24 cellular contexts compared by ENCODE assay signal in genomic region chr3:99910752-99911151, GRCh38.
DNase-seq lines count a peak whose midpoint lies in the region; ATAC-seq and TF ChIP-seq lines count a peak whose summit lies in the region.
"Had no signal": no experiment of that assay in that cellular context is flagged by ENCODE, and none has a peak within 500 bp of the region (broad histone marks: within the 10 kb centered on the region; RNA-seq: fewer than 3 reads in every experiment).

No MANE protein-coding gene starts in this region.

- H2AFZ ChIP-seq in PC-3 (ENCODE audit: low read length): 0 out of 2 replicates have a peak overlapping the region, but pooled peaks have one; percentile 18

- peaks cover 71% of the 10 kb centered on the region for H3K79me2 ChIP-seq in PC-3 (ENCODE audit: low read length)

- CTCF ChIA-PET in PC-3 (lab: Charles Lee): interaction anchor here (0.6 to 0.7 kb wide), 2 partner anchors 68 to 136 kb away, joined by 4 to 5 read pairs; no protein-coding TSS in a partner anchor

- ATAC-seq in PC-3 (peak; percentile 29), HG03460 (IDR thresholded peaks at IDR 0.05; ENCODE audit: unreplicated experiment) (no peak), GM19467 (IDR thresholded peaks at IDR 0.05; ENCODE audit: unreplicated experiment) (no peak)
- ATAC-seq: activated naive CD8-positive, alpha-beta T cell treated with anti-CD3 and anti-CD28 coated beads, Interleukin-2, amount 50 U/mL, for 24 hours; stimulated activated memory B cell treated with anti-CD40 and anti-IgM and Interleukin-4, amounts not matched to agents 10 μg/mL and 1 μg/mL and 100 μg/mL, for 72 hours had no signal

- peaks cover 55% of the 10 kb centered on the region for H3K4me1 ChIP-seq in PC-3 (ENCODE audit: insufficient read depth, low read length)
- H3K4me1 ChIP-seq: spleen had no signal

- intact Hi-C loops in PC-3 (cut with micrococcal nuclease): loop anchor here (1.0 kb wide), 2 partner anchors 9 to 137 kb away; no protein-coding TSS in a partner anchor

- H3K4me2 ChIP-seq in PC-3 (ENCODE audit: low read length): peak overlapping the region; percentile 81

- H3K4me3 ChIP-seq in PC-3 (ENCODE audit: low read length): peak overlapping the region; percentile 26
- no peak overlapping the region for H3K4me3 ChIP-seq in fibroblast of the aortic adventitia (ENCODE audit: low read depth, low read length)
- no peak overlapping the region for H3K4me3 ChIP-seq in retinal pigment epithelial cell (ENCODE audit: low read length)
- H3K4me3 ChIP-seq: body of pancreas, HAP-1, SJCRH30, spleen had no signal

- POLR2A ChIA-PET in PC-3 (lab: Charles Lee; ENCODE audit: unreplicated experiment): interaction anchor here (0.6 to 1.0 kb wide), 2 partner anchors 47 to 67 kb away, joined by 4 to 6 read pairs; no protein-coding TSS in a partner anchor

- peak; percentile 16 for DNase-seq in NCI-H2171 treated with DMSO at 0.1 percent for 48 hours (lab: John Stamatoyannopoulos, UW)
- DNase-seq in NCI-H2171 (lab: John Stamatoyannopoulos, UW): no peak
- peak; percentile 45 for DNase-seq in PC-3
- DNase-seq in fibroblast of the aortic adventitia (ENCODE audit: low read depth): peak; percentile 35
- peak; percentile 43 for DNase-seq in retinal pigment epithelial cell (ENCODE audit: low read depth)
- DNase-seq in HuH-7.5 (ENCODE audit: low spot score): no peak
- DNase-seq: activated CD8-positive, alpha-beta memory T cell treated with anti-CD3 and anti-CD28 coated beads for 24 hours; activated gamma-delta T cell; activated naive CD8-positive, alpha-beta T cell treated with anti-CD3 and anti-CD28 coated beads, Interleukin-2, amount 50 U/mL, for 24 hours; activated T-cell treated with anti-CD3 and anti-CD28 coated beads, Interleukin-2, amount 50 U/mL, for 1 hour; cortex of kidney; glutamatergic neuron; NCI-H1105; NCI-H2029 treated with DMSO at 0.1 percent for 48 hours; NCI-H446 treated with DMSO at 0.1 percent for 48 hours; nucleus accumbens; spleen; stimulated activated CD4-positive, alpha-beta T cell treated with anti-CD3 and anti-CD28 coated beads, Interleukin-2, amount 100 ng/mL, for 48 hours had no signal

- TF ChIP-seq CTCF in PC-3 (conservative IDR thresholded peaks at IDR 0.05; ENCODE audit: low read depth, low read length): no peak
- TF ChIP-seq CTCF in fibroblast of the aortic adventitia (IDR thresholded peaks at IDR 0.05; ENCODE audit: insufficient read depth, low read length): no peak
- no peak for TF ChIP-seq CTCF in retinal pigment epithelial cell (conservative IDR thresholded peaks at IDR 0.05; ENCODE audit: low read depth, low read length)

- H3K9ac ChIP-seq in PC-3 (ENCODE audit: low read length): peak overlapping the region; percentile 7

- H3K9me3 ChIP-seq in PC-3 (ENCODE audit: low read length): no peaks in the 10 kb centered on the region
- H3K9me3 ChIP-seq: body of pancreas, HAP-1, SJCRH30, spleen had no signal

- H4K20me1 ChIP-seq in PC-3 (ENCODE audit: low read length): no peaks in the 10 kb centered on the region

- H3K36me3 ChIP-seq in PC-3 (ENCODE audit: low read depth, low read length): no peaks in the 10 kb centered on the region
- H3K36me3 ChIP-seq: HAP-1, SJCRH30, spleen had no signal

- H3K27ac ChIP-seq in PC-3 (ENCODE audit: low read length): peak overlapping the region; percentile 87
- H3K27ac ChIP-seq: SJCRH30, spleen had no signal

- no TSS peak for BruUV-seq in PC-3 (replicated peaks; lab: Mats Ljungman, UMichigan)

- peaks cover 8% of the 10 kb centered on the region for H3F3A ChIP-seq in PC-3 (ENCODE audit: low read length, unreplicated experiment)

- H3K9me2 ChIP-seq in PC-3 (replicated peaks; ENCODE audit: low read length): no peaks in the 10 kb centered on the region

- no peaks in the 10 kb centered on the region for H3K27me3 ChIP-seq in PC-3 (ENCODE audit: low read length)
- H3K27me3 ChIP-seq: body of pancreas, SJCRH30, spleen had no signal

Comparison
In these comparisons a context has a peak if more than half of its experiments do, and no peak if none do; other contexts are left out.
1. DNase-seq: peak in NCI-H2171 treated with DMSO at 0.1 percent for 48 hours (single experiment), PC-3 (single experiment), fibroblast of the aortic adventitia (single experiment) and retinal pigment epithelial cell (single experiment); none in NCI-H2171 (single experiment) and HuH-7.5 (single experiment).